In genomic region chr1:153962088-153963029, GRCh38 we compare ENCODE assay signal across 5 cellular contexts. TPM values are rescaled to one million over a fixed set of nuclear protein-coding genes. Genes with fewer than 3 reads are reported as not detected.
A peak's percentile ranks its signal among the peaks of the same experiment; 100 is the strongest.
DNase-seq lines count a peak whose midpoint lies in the region.

No MANE protein-coding gene starts in this region.

- H3K4me3 ChIP-seq in mucosa of stomach (ENCODE audit: low read length): peak overlapping the region; percentile 97

- H3K9ac ChIP-seq in mucosa of stomach (ENCODE audit: low read length): peak overlapping the region; percentile 79

- H3K4me1 ChIP-seq in mucosa of stomach (ENCODE audit: control insufficient read depth, insufficient read depth, low read length): peaks cover 25% of the 10 kb centered on the region

- H3K9me3 ChIP-seq in mucosa of stomach (ENCODE audit: control insufficient read depth, low read length): no peaks in the 10 kb centered on the region

- H3K27me3 ChIP-seq in mucosa of stomach (ENCODE audit: control insufficient read depth, insufficient read depth, low read length): no peaks in the 10 kb centered on the region

- no peaks in the 10 kb centered on the region for H3K36me3 ChIP-seq in mucosa of stomach (ENCODE audit: control insufficient read depth, insufficient read depth, low read length)

- DNase-seq in HT1080 (ENCODE audit: low read depth) (peak; percentile 52), amniotic epithelial cell (ENCODE audit: low read depth) (peak; percentile 82), NCI-H1930 (lab: John Stamatoyannopoulos, UW) (no peak), cerebellar cortex (ENCODE audit: low spot score) (no peak)

RNA-seq across cellular contexts. Expression of gene SLC39A1, which starts 1.0 kb away (rescaled TPM):
- total RNA-seq in HT1080 (2014; rRNA removed; shearing (Covaris generic)): 104 and 126 TPM in 2 replicates
- 85.1 and 85.5 TPM in 2 replicates for polyA plus RNA-seq in HT1080 (2015; cell fraction: cytosol; rRNA removed)
- 44.6 and 45.3 TPM in 2 replicates for polyA plus RNA-seq in HT1080 (2015; cell fraction: nucleus; rRNA removed)

RNA-seq across cellular contexts. Expression of gene CRTC2, which starts 3.9 kb away (rescaled TPM):
- 17.6 and 26.6 TPM in 2 replicates for total RNA-seq in HT1080 (2014; rRNA removed; shearing (Covaris generic))
- 23.3 and 24.6 TPM in 2 replicates for polyA plus RNA-seq in HT1080 (2015; cell fraction: cytosol; rRNA removed)
- 44.7 and 57.7 TPM in 2 replicates for polyA plus RNA-seq in HT1080 (2015; cell fraction: nucleus; rRNA removed)

RNA-seq across cellular contexts. Expression of gene CREB3L4, which starts 5.3 kb away (rescaled TPM):
- total RNA-seq in HT1080 (2014; rRNA removed; shearing (Covaris generic)): 9.0 and 11.2 TPM in 2 replicates
- polyA plus RNA-seq in HT1080 (2015; cell fraction: cytosol; rRNA removed): 15.8 TPM in 2 replicates
- polyA plus RNA-seq in HT1080 (2015; cell fraction: nucleus; rRNA removed): 34.4 and 35.4 TPM in 2 replicates

RNA-seq across cellular contexts. Expression of gene JTB, which starts 15.1 kb away (rescaled TPM):
- total RNA-seq in HT1080 (2014; rRNA removed; shearing (Covaris generic)): 174 and 189 TPM in 2 replicates
- 135 and 163 TPM in 2 replicates for polyA plus RNA-seq in HT1080 (2015; cell fraction: cytosol; rRNA removed)
- polyA plus RNA-seq in HT1080 (2015; cell fraction: nucleus; rRNA removed): 76.4 and 82.4 TPM in 2 replicates

RNA-seq across cellular contexts. Expression of gene DENND4B, which starts 15.8 kb away (rescaled TPM):
- 15.2 and 17.6 TPM in 2 replicates for total RNA-seq in HT1080 (2014; rRNA removed; shearing (Covaris generic))
- 23.6 and 24.1 TPM in 2 replicates for polyA plus RNA-seq in HT1080 (2015; cell fraction: cytosol; rRNA removed)
- 148 and 152 TPM in 2 replicates for polyA plus RNA-seq in HT1080 (2015; cell fraction: nucleus; rRNA removed)

Comparison
In these comparisons a context has a peak if more than half of its experiments do, and no peak if none do; other contexts are left out.
1. DNase-seq: peak in HT1080 (single experiment) and amniotic epithelial cell (single experiment); none in NCI-H1930 (0 of 2) and cerebellar cortex (single experiment).